ENCODE assay signal across 25 cellular contexts in genomic region chr12:69575346-69575745, GRCh38. TPM values are rescaled to one million over a fixed set of nuclear protein-coding genes. Genes with fewer than 3 reads are reported as not detected.
"Had no signal": no experiment of that assay in that cellular context is flagged by ENCODE, and none has a peak within 500 bp of the region (broad histone marks: within the 10 kb centered on the region; RNA-seq: fewer than 3 reads in every experiment).

No MANE protein-coding gene starts in this region.

- H3K27ac ChIP-seq: dorsolateral prefrontal cortex, hepatocyte, testis, tibial nerve, upper lobe of right lung, vagina had no signal

- ATAC-seq: naive thymus-derived CD4-positive, alpha-beta T cell; sciatic nerve; stimulated activated naive B cell treated with anti-CD40 and anti-IgM and Interleukin-4, amounts not matched to agents 10 μg/mL and 1 μg/mL and 100 μg/mL, for 72 hours; stimulated activated naive CD8-positive, alpha-beta T cell treated with anti-CD3 and anti-CD28 coated beads, Interleukin-15, amount 100 ng/mL, for 72 hours; upper lobe of right lung had no signal

- H3K4me1 ChIP-seq: testis, tibial nerve, upper lobe of right lung, vagina had no signal

- H3K9me3 ChIP-seq: testis, tibial nerve, upper lobe of right lung, vagina had no signal

- H2AFZ ChIP-seq: hepatocyte had no signal

- H3K27me3 ChIP-seq: dorsolateral prefrontal cortex, hepatocyte, testis, tibial nerve, upper lobe of right lung, vagina had no signal

- DNase-seq: dorsolateral prefrontal cortex; effector CD8-positive, alpha-beta T cell; foreskin melanocyte; head of caudate nucleus; mammary epithelial cell; naive thymus-derived CD4-positive, alpha-beta T cell; nephron progenitor cell; stimulated activated CD4-positive, alpha-beta T cell treated with anti-CD3 and anti-CD28 coated beads, Interleukin-2, amount 100 ng/mL, for 24 hours; stimulated activated CD4-positive, alpha-beta T cell treated with anti-CD3 and anti-CD28 coated beads, Interleukin-4, amount 100 ng/mL, for 4 hours; stimulated activated naive B cell treated with anti-CD40 and anti-IgM and Interleukin-4, amounts not matched to agents 10 μg/mL and 1 μg/mL and 100 μg/mL, for 72 hours; stimulated activated naive CD8-positive, alpha-beta T cell treated with anti-CD3 and anti-CD28 coated beads, Interleukin-15, amount 100 ng/mL, for 72 hours; testis; upper lobe of right lung had no signal

- H3K4me3 ChIP-seq: dorsolateral prefrontal cortex, hepatocyte, testis, tibial nerve, upper lobe of right lung, vagina had no signal

- H3K4me2 ChIP-seq: hepatocyte had no signal

RNA-seq across cellular contexts. Expression of gene LRRC10, which starts 35.4 kb away (rescaled TPM):
- total RNA-seq: dorsolateral prefrontal cortex; hepatocyte; kidney epithelial cell; liver; mammary epithelial cell; mesenteric fat pad; mononuclear cell; naive thymus-derived CD4-positive, alpha-beta T cell; omental fat pad; pulmonary artery endothelial cell; sciatic nerve; subcutaneous adipose tissue; tibial nerve; upper lobe of right lung; vagina had no signal
- polyA plus RNA-seq: esophagus; hepatocyte; liver; mammary epithelial cell; naive thymus-derived CD4-positive, alpha-beta T cell had no signal
